In the genomic region with DNA sequence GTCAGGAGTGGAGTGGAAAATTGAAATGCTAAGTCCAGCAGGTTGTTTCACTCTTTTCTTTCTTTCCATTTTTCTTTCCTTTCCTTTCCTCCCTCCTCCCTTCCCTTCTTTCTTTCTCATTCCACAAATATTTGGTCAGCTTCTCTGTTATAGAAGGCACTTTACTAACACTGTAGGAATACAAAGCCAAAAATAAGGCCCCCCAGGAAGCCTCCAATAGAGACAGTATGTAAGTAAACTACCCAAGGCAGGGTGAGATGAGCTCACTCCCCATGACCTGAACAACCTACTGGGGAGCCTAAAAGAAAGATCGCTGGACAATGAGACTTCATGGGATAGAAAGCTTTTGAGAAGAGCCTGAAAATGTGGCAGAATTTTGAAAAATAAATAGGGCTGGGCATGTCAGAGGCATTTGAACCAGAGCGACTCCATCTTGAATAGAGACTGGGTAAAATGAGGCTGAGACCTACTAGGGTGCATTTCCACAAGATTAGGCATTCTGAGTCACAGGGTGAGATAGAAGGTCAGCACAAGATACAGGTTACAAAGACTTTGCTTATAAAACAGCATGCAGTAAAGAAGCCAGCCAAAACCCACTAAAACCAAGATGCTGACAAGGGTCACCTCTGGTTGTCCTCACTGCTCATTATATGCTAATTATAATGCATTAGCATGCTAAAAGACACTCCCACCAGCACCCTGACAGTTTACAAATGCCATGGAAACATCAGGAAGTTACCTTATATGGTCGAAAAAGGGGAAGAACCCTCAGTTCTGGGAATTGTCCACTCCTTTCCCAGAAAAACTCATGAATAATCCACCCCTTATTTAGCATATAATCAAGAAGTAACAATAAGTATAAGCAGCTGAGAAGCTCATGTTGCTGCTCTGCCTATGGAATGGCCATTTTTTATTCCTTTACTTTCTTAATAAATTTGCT, we compare ENCODE assay signal across 15 cellular contexts.
DNase-seq lines count a peak whose midpoint lies in the region; ATAC-seq and TF ChIP-seq lines count a peak whose summit lies in the region.
"Had no signal": no experiment of that assay in that cellular context is flagged by ENCODE, and none has a peak within 500 bp of the region (broad histone marks: within the 10 kb centered on the region; RNA-seq: fewer than 3 reads in every experiment).

No MANE protein-coding gene starts in this region.

- no peak overlapping the region for H3K4me3 ChIP-seq in HUES64 (ENCODE audit: low read length)
- H3K4me3 ChIP-seq in endodermal cell (ENCODE audit: low read length), result peak overlapping the region; percentile 37
- no peak overlapping the region for H3K4me3 ChIP-seq in H7 (ENCODE audit: insufficient read depth, low read depth, low read length)
- no peak overlapping the region for H3K4me3 ChIP-seq in ascending aorta
- H3K4me3 ChIP-seq: A549 had no signal

- H3K9me3 Mint-ChIP-seq in endodermal cell, result no peaks in the 10 kb centered on the region
- H3K9me3 Mint-ChIP-seq: CD8-positive, alpha-beta T cell; H9 had no signal

- H3K36me3 Mint-ChIP-seq in endodermal cell (ENCODE audit: low read depth), result no peaks in the 10 kb centered on the region
- H3K36me3 Mint-ChIP-seq: CD14-positive monocyte; CD8-positive, alpha-beta T cell had no signal

- WGBS in HUES64, result 88% methylated on average over 3 of the region's 3 CpGs
- WGBS in endodermal cell (ENCODE audit: insufficient coverage in 1 of 2, insufficient read length in 1 of 2), 2 experiments, result 85 to 89% methylated on average over 3 of the region's 3 CpGs

- H3K4me3 Mint-ChIP-seq in endodermal cell, result no peak overlapping the region
- H3K4me3 Mint-ChIP-seq: CD14-positive monocyte; CD8-positive, alpha-beta T cell; H9 had no signal

- H3K27me3 ChIP-seq in HUES64 (ENCODE audit: insufficient read depth, low read length), result no peaks in the 10 kb centered on the region; the same call in 1 of the 2 replicates
- peaks cover 10% of the 10 kb centered on the region for H3K27me3 ChIP-seq in endodermal cell (ENCODE audit: control insufficient read depth, insufficient read depth, low read length, poor library complexity, severe bottlenecking)
- H3K27me3 ChIP-seq in H7 (ENCODE audit: control insufficient read depth, insufficient read depth, low read length), result no peaks in the 10 kb centered on the region
- H3K27me3 ChIP-seq in ascending aorta, result no peaks in the 10 kb centered on the region

- H3K27ac ChIP-seq in HUES64 (ENCODE audit: low read depth, low read length), result peak overlapping the region; percentile 22; the same call in 1 of the 2 replicates
- H3K27ac ChIP-seq in endodermal cell (ENCODE audit: low read depth, low read length), result no peak overlapping the region
- H3K27ac ChIP-seq in ascending aorta, result no peak overlapping the region
- H3K27ac ChIP-seq: A549 had no signal

- peaks cover 26% of the 10 kb centered on the region for H3K4me1 ChIP-seq in HUES64 (ENCODE audit: insufficient read depth, low read length)
- peaks cover 6% of the 10 kb centered on the region for H3K4me1 ChIP-seq in endodermal cell (ENCODE audit: control insufficient read depth, insufficient read depth, low read length)
- no peaks in the 10 kb centered on the region for H3K4me1 ChIP-seq in ascending aorta
- H3K4me1 ChIP-seq: A549 had no signal

- no peaks in the 10 kb centered on the region for H3K36me3 ChIP-seq in HUES64 (ENCODE audit: insufficient read depth, low read length)
- no peaks in the 10 kb centered on the region for H3K36me3 ChIP-seq in endodermal cell (ENCODE audit: control insufficient read depth, insufficient read depth, low read length)
- no peaks in the 10 kb centered on the region for H3K36me3 ChIP-seq in H7 (replicated peaks; ENCODE audit: control insufficient read depth, insufficient read depth, low read length)
- no peaks in the 10 kb centered on the region for H3K36me3 ChIP-seq in ascending aorta

- H3K27ac Mint-ChIP-seq in endodermal cell, result peak overlapping the region; percentile 12
- H3K27ac Mint-ChIP-seq: CD8-positive, alpha-beta T cell; H9 had no signal

- TF ChIP-seq CTCF in endodermal cell (conservative IDR thresholded peaks at IDR 0.05), result no peak
- TF ChIP-seq CTCF in ascending aorta (IDR thresholded peaks at IDR 0.05), result no peak

- peaks cover 15% of the 10 kb centered on the region for H3K27me3 Mint-ChIP-seq in endodermal cell (ENCODE audit: insufficient read depth)

- no peak for ATAC-seq in HG03045 (IDR thresholded peaks at IDR 0.05; ENCODE audit: unreplicated experiment)
- ATAC-seq: A549; CD8-positive, alpha-beta T cell had no signal

- DNase-seq in OCI-M1 (lab: John Stamatoyannopoulos, UW), result peak; percentile 35
- no peak for DNase-seq in endodermal cell
- no peak for DNase-seq in NCI-H69 (lab: John Stamatoyannopoulos, UW)
- no peak for DNase-seq in H7
- DNase-seq in ascending aorta (ENCODE audit: low spot score in 2 of 2), result no peak
- DNase-seq: CD8-positive, alpha-beta T cell; COR-L47; DMS153; DMS79 treated with DMSO at 0.1 percent for 48 hours; EL; H9 had no signal

- intact Hi-C loops in ascending aorta (cut with DNase I), result no loop called here

- no peaks in the 10 kb centered on the region for H3K9me3 ChIP-seq in HUES64 (ENCODE audit: insufficient read depth, low read depth, low read length)
- no peaks in the 10 kb centered on the region for H3K9me3 ChIP-seq in endodermal cell (ENCODE audit: control insufficient read depth, low read length)
- H3K9me3 ChIP-seq in ascending aorta, result no peaks in the 10 kb centered on the region
- H3K9me3 ChIP-seq: A549 had no signal

- peaks cover 32% of the 10 kb centered on the region for H3K4me1 Mint-ChIP-seq in endodermal cell
- H3K4me1 Mint-ChIP-seq: CD14-positive monocyte had no signal

- H3K9ac ChIP-seq in HUES64 (ENCODE audit: low read depth, low read length), result no peak overlapping the region
- no peak overlapping the region for H3K9ac ChIP-seq in endodermal cell (ENCODE audit: extremely low read depth, low read length, poor library complexity, severe bottlenecking)
